Comparison of ENCODE assay signal across 1 cellular context in the genomic region with DNA sequence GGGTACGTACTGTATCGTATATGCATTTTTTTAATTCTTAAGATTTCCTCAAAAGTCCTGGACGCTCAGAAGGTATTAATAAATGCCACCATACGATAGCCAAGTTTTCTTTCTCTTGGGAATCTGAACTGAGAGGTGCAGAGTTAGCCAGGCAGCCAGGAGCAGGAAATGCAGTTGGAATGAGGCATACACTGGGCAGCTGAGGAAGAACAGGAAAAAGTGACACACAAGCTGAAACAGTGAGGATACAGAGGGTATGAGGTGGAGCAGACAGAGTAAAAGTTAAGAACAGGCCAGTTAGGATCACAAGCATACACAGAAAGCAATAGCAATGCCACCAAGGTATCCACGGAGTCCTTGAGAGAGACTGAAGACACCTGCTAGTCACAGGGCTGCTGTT.
TF ChIP-seq lines count a peak whose summit lies in the region.

No MANE protein-coding gene starts in this region.

TF ChIP-seq in SK-N-SH, 30 proteins besides CTCF, POLR2A, EP300 and RAD21 (continued from another document):
- TF ChIP-seq MEF2A (IDR thresholded peaks at IDR 0.05; ENCODE audit: borderline replicate concordance, low read depth) (no peak), TCF12 (IDR thresholded peaks at IDR 0.05) (no peak), FOXM1 (IDR thresholded peaks at IDR 0.05; ENCODE audit: low read depth) (no peak), MXI1 (IDR thresholded peaks at IDR 0.05; ENCODE audit: low read depth, low read length) (no peak), SMC3 (IDR thresholded peaks at IDR 0.05; ENCODE audit: low read depth, low read length) (no peak), SIN3A (IDR thresholded peaks at IDR 0.05; ENCODE audit: borderline replicate concordance, low read depth, low read length) (no peak), TEAD4 (IDR thresholded peaks at IDR 0.05; ENCODE audit: borderline replicate concordance, insufficient read depth) (no peak), GATA2 (CRISPR knock-in tag; IDR thresholded peaks at IDR 0.05) (no peak)
- TF ChIP-seq, protein P1, sequence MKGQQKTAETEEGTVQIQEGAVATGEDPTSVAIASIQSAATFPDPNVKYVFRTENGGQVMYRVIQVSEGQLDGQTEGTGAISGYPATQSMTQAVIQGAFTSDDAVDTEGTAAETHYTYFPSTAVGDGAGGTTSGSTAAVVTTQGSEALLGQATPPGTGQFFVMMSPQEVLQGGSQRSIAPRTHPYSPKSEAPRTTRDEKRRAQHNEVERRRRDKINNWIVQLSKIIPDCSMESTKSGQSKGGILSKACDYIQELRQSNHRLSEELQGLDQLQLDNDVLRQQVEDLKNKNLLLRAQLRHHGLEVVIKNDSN (IDR thresholded peaks at IDR 0.05; ENCODE audit: borderline replicate concordance, low read depth): no peak
- TF ChIP-seq, protein P2, sequence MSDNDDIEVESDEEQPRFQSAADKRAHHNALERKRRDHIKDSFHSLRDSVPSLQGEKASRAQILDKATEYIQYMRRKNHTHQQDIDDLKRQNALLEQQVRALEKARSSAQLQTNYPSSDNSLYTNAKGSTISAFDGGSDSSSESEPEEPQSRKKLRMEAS (IDR thresholded peaks at IDR 0.05; ENCODE audit: low read depth): no peak
- TF ChIP-seq, protein P3, sequence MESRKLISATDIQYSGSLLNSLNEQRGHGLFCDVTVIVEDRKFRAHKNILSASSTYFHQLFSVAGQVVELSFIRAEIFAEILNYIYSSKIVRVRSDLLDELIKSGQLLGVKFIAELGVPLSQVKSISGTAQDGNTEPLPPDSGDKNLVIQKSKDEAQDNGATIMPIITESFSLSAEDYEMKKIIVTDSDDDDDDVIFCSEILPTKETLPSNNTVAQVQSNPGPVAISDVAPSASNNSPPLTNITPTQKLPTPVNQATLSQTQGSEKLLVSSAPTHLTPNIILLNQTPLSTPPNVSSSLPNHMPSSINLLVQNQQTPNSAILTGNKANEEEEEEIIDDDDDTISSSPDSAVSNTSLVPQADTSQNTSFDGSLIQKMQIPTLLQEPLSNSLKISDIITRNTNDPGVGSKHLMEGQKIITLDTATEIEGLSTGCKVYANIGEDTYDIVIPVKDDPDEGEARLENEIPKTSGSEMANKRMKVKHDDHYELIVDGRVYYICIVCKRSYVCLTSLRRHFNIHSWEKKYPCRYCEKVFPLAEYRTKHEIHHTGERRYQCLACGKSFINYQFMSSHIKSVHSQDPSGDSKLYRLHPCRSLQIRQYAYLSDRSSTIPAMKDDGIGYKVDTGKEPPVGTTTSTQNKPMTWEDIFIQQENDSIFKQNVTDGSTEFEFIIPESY (IDR thresholded peaks at IDR 0.05; ENCODE audit: borderline replicate concordance, low read depth): no peak
- TF ChIP-seq, protein P4, sequence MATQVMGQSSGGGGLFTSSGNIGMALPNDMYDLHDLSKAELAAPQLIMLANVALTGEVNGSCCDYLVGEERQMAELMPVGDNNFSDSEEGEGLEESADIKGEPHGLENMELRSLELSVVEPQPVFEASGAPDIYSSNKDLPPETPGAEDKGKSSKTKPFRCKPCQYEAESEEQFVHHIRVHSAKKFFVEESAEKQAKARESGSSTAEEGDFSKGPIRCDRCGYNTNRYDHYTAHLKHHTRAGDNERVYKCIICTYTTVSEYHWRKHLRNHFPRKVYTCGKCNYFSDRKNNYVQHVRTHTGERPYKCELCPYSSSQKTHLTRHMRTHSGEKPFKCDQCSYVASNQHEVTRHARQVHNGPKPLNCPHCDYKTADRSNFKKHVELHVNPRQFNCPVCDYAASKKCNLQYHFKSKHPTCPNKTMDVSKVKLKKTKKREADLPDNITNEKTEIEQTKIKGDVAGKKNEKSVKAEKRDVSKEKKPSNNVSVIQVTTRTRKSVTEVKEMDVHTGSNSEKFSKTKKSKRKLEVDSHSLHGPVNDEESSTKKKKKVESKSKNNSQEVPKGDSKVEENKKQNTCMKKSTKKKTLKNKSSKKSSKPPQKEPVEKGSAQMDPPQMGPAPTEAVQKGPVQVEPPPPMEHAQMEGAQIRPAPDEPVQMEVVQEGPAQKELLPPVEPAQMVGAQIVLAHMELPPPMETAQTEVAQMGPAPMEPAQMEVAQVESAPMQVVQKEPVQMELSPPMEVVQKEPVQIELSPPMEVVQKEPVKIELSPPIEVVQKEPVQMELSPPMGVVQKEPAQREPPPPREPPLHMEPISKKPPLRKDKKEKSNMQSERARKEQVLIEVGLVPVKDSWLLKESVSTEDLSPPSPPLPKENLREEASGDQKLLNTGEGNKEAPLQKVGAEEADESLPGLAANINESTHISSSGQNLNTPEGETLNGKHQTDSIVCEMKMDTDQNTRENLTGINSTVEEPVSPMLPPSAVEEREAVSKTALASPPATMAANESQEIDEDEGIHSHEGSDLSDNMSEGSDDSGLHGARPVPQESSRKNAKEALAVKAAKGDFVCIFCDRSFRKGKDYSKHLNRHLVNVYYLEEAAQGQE (IDR thresholded peaks at IDR 0.05; ENCODE audit: low read depth, low read length): no peak
- TF ChIP-seq, protein P5, sequence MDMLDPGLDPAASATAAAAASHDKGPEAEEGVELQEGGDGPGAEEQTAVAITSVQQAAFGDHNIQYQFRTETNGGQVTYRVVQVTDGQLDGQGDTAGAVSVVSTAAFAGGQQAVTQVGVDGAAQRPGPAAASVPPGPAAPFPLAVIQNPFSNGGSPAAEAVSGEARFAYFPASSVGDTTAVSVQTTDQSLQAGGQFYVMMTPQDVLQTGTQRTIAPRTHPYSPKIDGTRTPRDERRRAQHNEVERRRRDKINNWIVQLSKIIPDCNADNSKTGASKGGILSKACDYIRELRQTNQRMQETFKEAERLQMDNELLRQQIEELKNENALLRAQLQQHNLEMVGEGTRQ (IDR thresholded peaks at IDR 0.05; ENCODE audit: borderline replicate concordance, low read depth, low read length): no peak
